In genomic region chr17:19363460-19364035, GRCh38 we compare ENCODE assay signal across 12 cellular contexts. TPM values are rescaled to one million over a fixed set of nuclear protein-coding genes. Genes with fewer than 3 reads are reported as not detected.
DNase-seq lines count a peak whose midpoint lies in the region; ATAC-seq and TF ChIP-seq lines count a peak whose summit lies in the region.
"Had no signal": no experiment of that assay in that cellular context is flagged by ENCODE, and none has a peak within 500 bp of the region (broad histone marks: within the 10 kb centered on the region; RNA-seq: fewer than 3 reads in every experiment).

No MANE protein-coding gene starts in this region.

- H3K4me3 Mint-ChIP-seq in activated T-helper 1 cell treated with anti-CD3 and anti-CD28 coated beads, Interleukin-12 subunit alpha, Interleukin-12 subunit beta, Interleukin-2, Interleukin-4 antibody, amounts not matched to agents 30 ng/mL and 10 ng/mL and 1 ng/mL, durations not matched to agents 14 hours and 24 hours and 36 hours, result peak overlapping the region; percentile 3
- H3K4me3 Mint-ChIP-seq in nephron, result peak overlapping the region; percentile 87 to 93 (median 91)

- H3K27ac Mint-ChIP-seq in activated T-helper 1 cell treated with anti-CD3 and anti-CD28 coated beads, Interleukin-12 subunit alpha, Interleukin-12 subunit beta, Interleukin-2, Interleukin-4 antibody, amounts not matched to agents 30 ng/mL and 10 ng/mL and 1 ng/mL, durations not matched to agents 14 hours and 24 hours and 36 hours, result peak overlapping the region; percentile 23
- H3K27ac Mint-ChIP-seq in nephron, result peak overlapping the region; percentile 85 to 95 (median 92)
- H3K27ac Mint-ChIP-seq: activated T-cell treated with anti-CD3 and anti-CD28 coated beads, Interleukin-2, amount 50 U/mL, for 72 hours had no signal

- DNase-seq in G401 (ENCODE audit: low spot score), result peak; percentile 13
- no peak for DNase-seq in activated T-helper 1 cell treated with anti-CD3 and anti-CD28 coated beads, Interleukin-12 subunit alpha, Interleukin-12 subunit beta, Interleukin-2, Interleukin-4 antibody, amounts not matched to agents 30 ng/mL and 10 ng/mL and 1 ng/mL, durations not matched to agents 14 hours and 24 hours and 36 hours (ENCODE audit: low spot score)
- no peak for DNase-seq in superior temporal gyrus (ENCODE audit: extremely low spot score)
- no peak for DNase-seq in DMS153 (lab: John Stamatoyannopoulos, UW)
- DNase-seq in body of pancreas, result no peak

- WGBS in body of pancreas, 2 donors, result 48 to 77% methylated on average over 3 to 6 of the region's 6 CpGs

- no peak overlapping the region for H3K27ac ChIP-seq in BLaER1 treated with 17β-estradiol and CSF1 and Interleukin-3, amounts not matched to agents 10 nM and 100 nM
- H3K27ac ChIP-seq in body of pancreas, result no peak overlapping the region

- H3K27me3 ChIP-seq in BLaER1 treated with 17β-estradiol and CSF1 and Interleukin-3, amounts not matched to agents 10 nM and 100 nM, result peaks cover 0 to 85% (median 22%) of the 10 kb centered on the region in 11 experiments; a peak in 13 of 22 replicates
- H3K27me3 ChIP-seq in body of pancreas, result no peaks in the 10 kb centered on the region

- no peak for TF ChIP-seq CTCF in nephron (IDR thresholded peaks at IDR 0.05; ENCODE audit: unreplicated experiment in 3 of 3)
- no peak for TF ChIP-seq CTCF in body of pancreas (IDR thresholded peaks at IDR 0.05)

- H3K9me3 Mint-ChIP-seq in activated T-helper 1 cell treated with anti-CD3 and anti-CD28 coated beads, Interleukin-12 subunit alpha, Interleukin-12 subunit beta, Interleukin-2, Interleukin-4 antibody, amounts not matched to agents 30 ng/mL and 10 ng/mL and 1 ng/mL, durations not matched to agents 14 hours and 24 hours and 36 hours, result no peaks in the 10 kb centered on the region
- no peaks in the 10 kb centered on the region for H3K9me3 Mint-ChIP-seq in nephron
- H3K9me3 Mint-ChIP-seq: activated T-cell treated with anti-CD3 and anti-CD28 coated beads, Interleukin-2, amount 50 U/mL, for 72 hours had no signal

- H3K36me3 ChIP-seq in BLaER1 treated with 17β-estradiol and CSF1 and Interleukin-3, amounts not matched to agents 10 nM and 100 nM, result no peaks in the 10 kb centered on the region
- H3K36me3 ChIP-seq in body of pancreas (replicated peaks in 1 of 2; ENCODE audit: insufficient read depth in 1 of 2, low read depth in 2 of 2), result no peaks in the 10 kb centered on the region

- H3K4me1 Mint-ChIP-seq in activated T-helper 1 cell treated with anti-CD3 and anti-CD28 coated beads, Interleukin-12 subunit alpha, Interleukin-12 subunit beta, Interleukin-2, Interleukin-4 antibody, amounts not matched to agents 30 ng/mL and 10 ng/mL and 1 ng/mL, durations not matched to agents 14 hours and 24 hours and 36 hours (ENCODE audit: low read depth), result peaks cover 7% of the 10 kb centered on the region
- peaks cover 55% of the 10 kb centered on the region for H3K4me1 Mint-ChIP-seq in nephron

- ATAC-seq in GM21447 (IDR thresholded peaks at IDR 0.05; ENCODE audit: unreplicated experiment) (no peak), body of pancreas (no peak)

- H3K9ac ChIP-seq in BLaER1 treated with 17β-estradiol and CSF1 and Interleukin-3, amounts not matched to agents 10 nM and 100 nM, result peak overlapping the region in 1 of 11 experiments; percentile 73; a peak in 1 of 22 replicates

- H4K20me1 ChIP-seq in BLaER1 treated with 17β-estradiol and CSF1 and Interleukin-3, amounts not matched to agents 10 nM and 100 nM, result peaks cover 0 to 52% (median 3%) of the 10 kb centered on the region in 11 experiments; a peak in 9 of 22 replicates

- H3K4me2 ChIP-seq in BLaER1 treated with 17β-estradiol and CSF1 and Interleukin-3, amounts not matched to agents 10 nM and 100 nM, result peak overlapping the region in 10 of 11 experiments; percentile 86 to 98 (median 94); a peak in 18 of 22 replicates

- H3K27me3 Mint-ChIP-seq in activated T-helper 1 cell treated with anti-CD3 and anti-CD28 coated beads, Interleukin-12 subunit alpha, Interleukin-12 subunit beta, Interleukin-2, Interleukin-4 antibody, amounts not matched to agents 30 ng/mL and 10 ng/mL and 1 ng/mL, durations not matched to agents 14 hours and 24 hours and 36 hours (ENCODE audit: insufficient read depth), result peaks cover 15% of the 10 kb centered on the region
- H3K27me3 Mint-ChIP-seq in nephron (ENCODE audit: low read depth), result no peaks in the 10 kb centered on the region

- H3K36me3 Mint-ChIP-seq in activated T-helper 1 cell treated with anti-CD3 and anti-CD28 coated beads, Interleukin-12 subunit alpha, Interleukin-12 subunit beta, Interleukin-2, Interleukin-4 antibody, amounts not matched to agents 30 ng/mL and 10 ng/mL and 1 ng/mL, durations not matched to agents 14 hours and 24 hours and 36 hours (ENCODE audit: low read depth), result no peaks in the 10 kb centered on the region
- peaks cover 3% of the 10 kb centered on the region for H3K36me3 Mint-ChIP-seq in nephron (ENCODE audit: low read depth)

- in situ Hi-C loops in G401 (cut with HindIII; ENCODE audit: low sequenced_read_pairs), result loop anchor here (5.0 kb wide), 1 partner anchor 94 kb away; no protein-coding TSS in a partner anchor

- no peak for TF ChIP-seq POLR2A in body of pancreas (IDR thresholded peaks at IDR 0.05)

- no peak overlapping the region; a peak in 1 of 20 replicates for H3K4me3 ChIP-seq in BLaER1 treated with 17β-estradiol and CSF1 and Interleukin-3, amounts not matched to agents 10 nM and 100 nM
- H3K4me3 ChIP-seq in body of pancreas, result no peak overlapping the region

- H3K4me1 ChIP-seq in BLaER1 treated with 17β-estradiol and CSF1 and Interleukin-3, amounts not matched to agents 10 nM and 100 nM, result peaks cover 6 to 25% (median 17%) of the 10 kb centered on the region in 10 experiments; a peak in 17 of 20 replicates
- H3K4me1 ChIP-seq in body of pancreas, result peaks cover 26% of the 10 kb centered on the region

- H3K9me3 ChIP-seq in BLaER1 treated with 17β-estradiol and CSF1 and Interleukin-3, amounts not matched to agents 10 nM and 100 nM (replicated peaks in 1 of 11), result no peaks in the 10 kb centered on the region
- no peaks in the 10 kb centered on the region for H3K9me3 ChIP-seq in body of pancreas

- intact Hi-C loops in activated T-helper 1 cell treated with anti-CD3 and anti-CD28 coated beads, Interleukin-12 subunit alpha, Interleukin-12 subunit beta, Interleukin-2, Interleukin-4 antibody, amounts not matched to agents 30 ng/mL and 10 ng/mL and 1 ng/mL, durations not matched to agents 14 hours and 24 hours and 36 hours (cut with micrococcal nuclease), result loop anchor here (1.0 to 5.0 kb wide), 3 partner anchors 84 to 284 kb away; partner anchors contain the start of gene ALDH3A2
- intact Hi-C loops in body of pancreas (cut with DNase I), result no loop called here

RNA-seq across cellular contexts. Expression of gene B9D1, which starts 1.0 kb away (rescaled TPM):
- total RNA-seq in G401 (2014; rRNA removed; shearing (Covaris generic)), result 50.5 and 94.6 TPM in 2 replicates
- 4.3 and 5.6 TPM in 2 replicates for total RNA-seq in activated T-helper 1 cell treated with anti-CD3 and anti-CD28 coated beads, Interleukin-12 subunit alpha, Interleukin-12 subunit beta, Interleukin-2, Interleukin-4 antibody, amounts not matched to agents 30 ng/mL and 10 ng/mL and 1 ng/mL, durations not matched to agents 14 hours and 24 hours and 36 hours
- total RNA-seq in body of pancreas, result 10 to 100 TPM; 10.4 to 53.4 TPM

RNA-seq across cellular contexts. Expression of gene MAPK7, which starts 14.8 kb away (rescaled TPM):
- total RNA-seq in G401 (2014; rRNA removed; shearing (Covaris generic)), result 1.2 and 5.1 TPM in 2 replicates
- total RNA-seq in activated T-helper 1 cell treated with anti-CD3 and anti-CD28 coated beads, Interleukin-12 subunit alpha, Interleukin-12 subunit beta, Interleukin-2, Interleukin-4 antibody, amounts not matched to agents 30 ng/mL and 10 ng/mL and 1 ng/mL, durations not matched to agents 14 hours and 24 hours and 36 hours, result 17.2 and 20.7 TPM in 2 replicates
- 10 to 100 TPM; 10.1 to 29.3 TPM for total RNA-seq in body of pancreas

RNA-seq across cellular contexts. Expression of gene MFAP4, which starts 23.4 kb away (rescaled TPM):
- total RNA-seq in G401 (2014; rRNA removed; shearing (Covaris generic)), result 0.31 TPM in 1 of 2 replicates, not detected in the other
- total RNA-seq in activated T-helper 1 cell treated with anti-CD3 and anti-CD28 coated beads, Interleukin-12 subunit alpha, Interleukin-12 subunit beta, Interleukin-2, Interleukin-4 antibody, amounts not matched to agents 30 ng/mL and 10 ng/mL and 1 ng/mL, durations not matched to agents 14 hours and 24 hours and 36 hours, result not detected in 2 replicates
- total RNA-seq in body of pancreas, result 10 to 100 TPM; 25.7 to 35.3 TPM
- total RNA-seq: endothelial cell of umbilical vein, NCI-H460 had no signal

RNA-seq across cellular contexts. Expression of gene RNF112, which starts 47.5 kb away (rescaled TPM):
- total RNA-seq in G401 (2014; rRNA removed; shearing (Covaris generic)), result 0.18 TPM in 1 of 2 replicates, not detected in the other
- total RNA-seq in activated T-helper 1 cell treated with anti-CD3 and anti-CD28 coated beads, Interleukin-12 subunit alpha, Interleukin-12 subunit beta, Interleukin-2, Interleukin-4 antibody, amounts not matched to agents 30 ng/mL and 10 ng/mL and 1 ng/mL, durations not matched to agents 14 hours and 24 hours and 36 hours, result not detected in 2 replicates
- total RNA-seq in body of pancreas, result 1 to 10 TPM in 1 of 2 donors, under 1 TPM in 1; 0.52 to 5.9 TPM
- total RNA-seq: renal cortical epithelial cell had no signal

Comparison
In these comparisons a context has a peak if more than half of its experiments do, and no peak if none do; other contexts are left out.
1. RNA of gene MFAP4, which starts 23.4 kb away (total RNA-seq): 25.7 to 35.3 TPM in body of pancreas; 0.31 TPM in G401 and not detected in activated T-helper 1 cell treated with anti-CD3 and anti-CD28 coated beads, Interleukin-12 subunit alpha, Interleukin-12 subunit beta, Interleukin-2, Interleukin-4 antibody, amounts not matched to agents 30 ng/mL and 10 ng/mL and 1 ng/mL, durations not matched to agents 14 hours and 24 hours and 36 hours; every median in the first group is over 10 times any median in the second.